In genomic region chr7:33537078-33537477, GRCh38 we compare ENCODE assay signal across 27 cellular contexts.
"Had no signal": no experiment of that assay in that cellular context is flagged by ENCODE, and none has a peak within 500 bp of the region (broad histone marks: within the 10 kb centered on the region; RNA-seq: fewer than 3 reads in every experiment).

No MANE protein-coding gene starts in this region.

- H3K4me3 Mint-ChIP-seq: naive B cell; neural crest cell; stimulated activated naive B cell treated with anti-CD40 and anti-IgM and Interleukin-4, amounts not matched to agents 10 μg/mL and 1 μg/mL and 100 μg/mL, for 72 hours; stimulated activated naive CD8-positive, alpha-beta T cell treated with anti-CD3 and anti-CD28 coated beads, Interleukin-15, Interleukin-2, amounts not matched to agents 100 ng/mL and 50 ng/mL, for 24 hours had no signal

- H3K4me3 ChIP-seq: left lung, lower lobe of right lung, right atrium auricular region, suprapubic skin, thoracic aorta, tibial artery, upper lobe of right lung, uterus had no signal

- H3K27ac Mint-ChIP-seq: naive B cell; natural killer cell; stimulated activated naive B cell treated with anti-CD40 and anti-IgM and Interleukin-4, amounts not matched to agents 10 μg/mL and 1 μg/mL and 100 μg/mL, for 72 hours; stimulated activated naive CD8-positive, alpha-beta T cell treated with anti-CD3 and anti-CD28 coated beads, Interleukin-15, Interleukin-2, amounts not matched to agents 100 ng/mL and 50 ng/mL, for 24 hours had no signal

- H3K4me1 Mint-ChIP-seq: naive B cell; stimulated activated naive B cell treated with anti-CD40 and anti-IgM and Interleukin-4, amounts not matched to agents 10 μg/mL and 1 μg/mL and 100 μg/mL, for 72 hours had no signal

- H3K79me2 ChIP-seq: parathyroid adenoma had no signal

- H3K27me3 Mint-ChIP-seq: naive B cell; stimulated activated naive B cell treated with anti-CD40 and anti-IgM and Interleukin-4, amounts not matched to agents 10 μg/mL and 1 μg/mL and 100 μg/mL, for 72 hours; stimulated activated naive CD8-positive, alpha-beta T cell treated with anti-CD3 and anti-CD28 coated beads, Interleukin-15, Interleukin-2, amounts not matched to agents 100 ng/mL and 50 ng/mL, for 24 hours had no signal

- DNase-seq: head of caudate nucleus; hippocampal formation; kidney; left colon; left lung; lower lobe of right lung; mammary epithelial cell; mesenchymal stem cell; naive B cell; natural killer cell; nucleus accumbens; stimulated activated CD4-positive, alpha-beta T cell treated with anti-CD3 and anti-CD28 coated beads, Interleukin-12 subunit alpha, Interleukin-12 subunit beta, amount 100 ng/mL, for 4 hours; stimulated activated CD4-positive, alpha-beta T cell treated with anti-CD3 and anti-CD28 coated beads, Interleukin-15, amount 100 ng/mL, for 24 hours; stimulated activated CD4-positive, alpha-beta T cell treated with anti-CD3 and anti-CD28 coated beads, Interleukin-2, amount 100 ng/mL, for 24 hours; stimulated activated CD4-positive, alpha-beta T cell treated with anti-CD3 and anti-CD28 coated beads, Interleukin-4, amount 100 ng/mL, for 1 hour; stimulated activated naive B cell treated with anti-CD40 and anti-IgM and Interleukin-4, amounts not matched to agents 10 μg/mL and 1 μg/mL and 100 μg/mL, for 72 hours; tibial artery; trophoblast cell; upper lobe of right lung; uterus had no signal

- H2AFZ ChIP-seq: parathyroid adenoma had no signal

- H3K9ac ChIP-seq: parathyroid adenoma had no signal

- ATAC-seq: left colon; left lung; lower lobe of right lung; natural killer cell; stimulated activated naive B cell treated with anti-CD40 and anti-IgM and Interleukin-4, amounts not matched to agents 10 μg/mL and 1 μg/mL and 100 μg/mL, for 72 hours; upper lobe of right lung had no signal

- H3K27me3 ChIP-seq: left lung, right atrium auricular region, suprapubic skin, tibial artery, upper lobe of right lung, uterus had no signal

- H3K9me3 Mint-ChIP-seq: natural killer cell had no signal

- H3K9me3 ChIP-seq: lower lobe of right lung, right atrium auricular region, suprapubic skin, thoracic aorta, tibial artery, upper lobe of right lung, uterus had no signal

- H3K4me1 ChIP-seq: left lung, lower lobe of right lung, parathyroid adenoma, suprapubic skin, tibial artery, upper lobe of right lung, uterus had no signal

- FAIRE-seq: islet of Langerhans, kidney had no signal

- H3K27ac ChIP-seq: left lung, lower lobe of right lung, parathyroid adenoma, right atrium auricular region, suprapubic skin, thoracic aorta, tibial artery, upper lobe of right lung, uterus had no signal

- H3K36me3 ChIP-seq: left lung, lower lobe of right lung, right atrium auricular region, suprapubic skin, thoracic aorta, upper lobe of right lung, uterus had no signal
